ENCODE assay signal across 2 cellular contexts in genomic region chr3:135582800-135583199, GRCh38.
TF ChIP-seq lines count a peak whose summit lies in the region.

No MANE protein-coding gene starts in this region.

TF ChIP-seq in GM23338, 12 proteins besides CTCF, POLR2A, EP300 and RAD21 (continued from another document):
- TF ChIP-seq REST (IDR thresholded peaks at IDR 0.05; ENCODE audit: unreplicated experiment) (no peak), EZH2phosphoT487 (IDR thresholded peaks at IDR 0.05; ENCODE audit: unreplicated experiment) (no peak), CREB1 (CRISPR knock-in tag; IDR thresholded peaks at IDR 0.05; ENCODE audit: low read depth) (no peak), EZH2 (IDR thresholded peaks at IDR 0.05; ENCODE audit: low read depth, unreplicated experiment) (no peak), ZNF462 (CRISPR knock-in tag; IDR thresholded peaks at IDR 0.05) (no peak), STAT1 (IDR thresholded peaks at IDR 0.05; ENCODE audit: unreplicated experiment) (no peak), ETS1 (IDR thresholded peaks at IDR 0.05) (no peak), POLR2AphosphoS5 (IDR thresholded peaks at IDR 0.05; ENCODE audit: low read depth) (no peak), ZNF114 (CRISPR knock-in tag; IDR thresholded peaks at IDR 0.05) (no peak)

TF ChIP-seq in WTC11, 78 proteins besides CTCF, POLR2A, EP300 and RAD21 (continued from another document):
- no peak for TF ChIP-seq AFF4 (CRISPR knock-in tag; IDR thresholded peaks at IDR 0.05; ENCODE audit: borderline replicate concordance)
- no peak for TF ChIP-seq GABPB1 (CRISPR knock-in tag; IDR thresholded peaks at IDR 0.05)
- no peak for TF ChIP-seq ZNF219 (CRISPR knock-in tag; IDR thresholded peaks at IDR 0.05; ENCODE audit: borderline replicate concordance)
- TF ChIP-seq AR (CRISPR knock-in tag; IDR thresholded peaks at IDR 0.05): no peak
- TF ChIP-seq RELA (CRISPR knock-in tag; IDR thresholded peaks at IDR 0.05; ENCODE audit: borderline replicate concordance): no peak
- TF ChIP-seq ZNF416 (CRISPR knock-in tag; IDR thresholded peaks at IDR 0.05): no peak
- TF ChIP-seq ZBTB21 (CRISPR knock-in tag; IDR thresholded peaks at IDR 0.05; ENCODE audit: borderline replicate concordance): no peak
- TF ChIP-seq NR2C2 (CRISPR knock-in tag; IDR thresholded peaks at IDR 0.05): no peak
- no peak for TF ChIP-seq ZNF263 (CRISPR knock-in tag; IDR thresholded peaks at IDR 0.05; ENCODE audit: low read depth)
- no peak for TF ChIP-seq GRHL2 (CRISPR knock-in tag; IDR thresholded peaks at IDR 0.05; ENCODE audit: insufficient replicate concordance, severe bottlenecking)
- no peak for TF ChIP-seq TCF7 (CRISPR knock-in tag; IDR thresholded peaks at IDR 0.05; ENCODE audit: low read depth)
